8 cellular contexts compared by ENCODE assay signal in the genomic region with DNA sequence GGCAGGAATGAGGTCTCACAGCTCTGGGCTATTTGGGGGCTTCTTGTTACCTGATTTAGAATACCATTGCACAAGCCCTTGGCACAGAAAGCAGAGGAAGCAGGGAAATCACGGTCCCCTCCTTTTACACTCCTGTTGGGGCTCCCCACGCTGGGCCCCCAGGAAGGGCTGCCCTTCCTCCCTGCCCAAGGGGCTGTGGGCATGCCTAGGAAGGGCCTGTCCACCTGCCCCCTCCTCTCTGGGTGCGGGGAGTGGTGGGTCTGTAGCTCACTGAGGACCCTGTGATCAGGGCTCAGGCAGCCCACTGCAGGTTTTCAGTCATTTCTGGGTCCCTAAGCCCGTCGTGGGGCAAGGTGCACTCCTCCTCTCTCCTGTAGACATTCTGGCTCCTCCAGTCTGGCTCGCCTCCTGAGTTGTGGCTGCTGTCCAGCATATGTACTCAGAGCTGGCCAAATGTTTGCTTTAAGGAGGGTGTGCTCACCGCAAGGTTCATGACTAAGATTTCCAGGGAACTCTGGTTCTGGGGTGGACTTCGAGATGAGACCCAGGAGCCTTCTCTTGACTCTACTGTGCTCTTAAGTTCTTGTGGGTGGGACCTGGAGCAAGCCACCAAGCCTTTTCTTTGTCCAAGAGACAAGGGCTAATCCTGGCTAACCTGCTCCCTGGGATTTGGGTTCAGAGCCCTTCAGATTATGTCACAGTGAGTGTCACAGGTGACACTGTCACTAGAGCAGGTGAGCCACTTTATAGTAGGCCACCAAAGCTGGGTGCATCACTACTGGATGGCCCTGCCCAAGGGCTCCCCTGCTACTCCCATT. TPM values are rescaled to one million over a fixed set of nuclear protein-coding genes. Genes with fewer than 3 reads are reported as not detected.
DNase-seq lines count a peak whose midpoint lies in the region; ATAC-seq and TF ChIP-seq lines count a peak whose summit lies in the region.

No MANE protein-coding gene starts in this region.

- no peak for TF ChIP-seq CTCF in cardiac fibroblast (IDR thresholded peaks at IDR 0.05; ENCODE audit: low read depth, low read length)
- TF ChIP-seq CTCF in lower lobe of right lung (IDR thresholded peaks at IDR 0.05): no peak

- ATAC-seq in Right ventricle myocardium inferior (peak; percentile 70), lower lobe of right lung (peak; percentile 93 to 95), HG02885 (IDR thresholded peaks at IDR 0.05; ENCODE audit: poor library complexity, unreplicated experiment) (no peak), GM18498 (IDR thresholded peaks at IDR 0.05; ENCODE audit: unreplicated experiment) (no peak)

- H3K27ac ChIP-seq in lower lobe of right lung: peak overlapping the region; percentile 74

- intact Hi-C loops in Right ventricle myocardium inferior (cut with DNase I): loop anchor here (5.0 kb wide), 1 partner anchor 43 kb away; no protein-coding TSS in a partner anchor
- intact Hi-C loops in cardiac septum (cut with DNase I): loop anchor here (2.0 kb wide), 1 partner anchor 42 kb away; no protein-coding TSS in a partner anchor
- intact Hi-C loops in lower lobe of right lung (cut with DNase I): no loop called here

- peaks cover 41% of the 10 kb centered on the region for H3K36me3 ChIP-seq in lower lobe of right lung

- no peaks in the 10 kb centered on the region for H3K27me3 ChIP-seq in lower lobe of right lung (ENCODE audit: low read depth)

- H3K4me3 ChIP-seq in cardiac fibroblast (replicated peaks in 1 of 2; ENCODE audit: low read depth in 2 of 2, low read length in 2 of 2) (no peak overlapping the region), lower lobe of right lung (no peak overlapping the region)

- peaks cover 57% of the 10 kb centered on the region for H3K4me1 ChIP-seq in lower lobe of right lung

- H3K9me3 ChIP-seq in lower lobe of right lung: no peaks in the 10 kb centered on the region

- DNase-seq in Right ventricle myocardium inferior (ENCODE audit: missing footprints): peak; percentile 83
- DNase-seq in cardiac septum (ENCODE audit: low spot score): no peak
- DNase-seq in cardiac fibroblast (ENCODE audit: low read depth in 2 of 2): peak; percentile 89 to 94
- peak; percentile 85 for DNase-seq in lower lobe of right lung
- DNase-seq in DMS153 (lab: John Stamatoyannopoulos, UW): no peak
- DNase-seq in activated CD8-positive, alpha-beta memory T cell treated with anti-CD3 and anti-CD28 coated beads for 24 hours: no peak

RNA-seq across cellular contexts. Expression of a gene that starts 56.0 kb away (rescaled TPM):
- total RNA-seq in Right ventricle myocardium inferior (0.19 TPM), cardiac septum (0.13 TPM), lower lobe of right lung (1.2 TPM)

Comparison
In these comparisons a context has a peak if more than half of its experiments do, and no peak if none do; other contexts are left out.
1. DNase-seq: peak in Right ventricle myocardium inferior (single experiment), cardiac fibroblast (2 of 2) and lower lobe of right lung (single experiment); none in cardiac septum (single experiment), DMS153 (single experiment) and activated CD8-positive, alpha-beta memory T cell treated with anti-CD3 and anti-CD28 coated beads for 24 hours (single experiment).
2. ATAC-seq: peak in Right ventricle myocardium inferior (single experiment) and lower lobe of right lung (2 of 2); none in HG02885 (single experiment) and GM18498 (single experiment).